In the genomic region with DNA sequence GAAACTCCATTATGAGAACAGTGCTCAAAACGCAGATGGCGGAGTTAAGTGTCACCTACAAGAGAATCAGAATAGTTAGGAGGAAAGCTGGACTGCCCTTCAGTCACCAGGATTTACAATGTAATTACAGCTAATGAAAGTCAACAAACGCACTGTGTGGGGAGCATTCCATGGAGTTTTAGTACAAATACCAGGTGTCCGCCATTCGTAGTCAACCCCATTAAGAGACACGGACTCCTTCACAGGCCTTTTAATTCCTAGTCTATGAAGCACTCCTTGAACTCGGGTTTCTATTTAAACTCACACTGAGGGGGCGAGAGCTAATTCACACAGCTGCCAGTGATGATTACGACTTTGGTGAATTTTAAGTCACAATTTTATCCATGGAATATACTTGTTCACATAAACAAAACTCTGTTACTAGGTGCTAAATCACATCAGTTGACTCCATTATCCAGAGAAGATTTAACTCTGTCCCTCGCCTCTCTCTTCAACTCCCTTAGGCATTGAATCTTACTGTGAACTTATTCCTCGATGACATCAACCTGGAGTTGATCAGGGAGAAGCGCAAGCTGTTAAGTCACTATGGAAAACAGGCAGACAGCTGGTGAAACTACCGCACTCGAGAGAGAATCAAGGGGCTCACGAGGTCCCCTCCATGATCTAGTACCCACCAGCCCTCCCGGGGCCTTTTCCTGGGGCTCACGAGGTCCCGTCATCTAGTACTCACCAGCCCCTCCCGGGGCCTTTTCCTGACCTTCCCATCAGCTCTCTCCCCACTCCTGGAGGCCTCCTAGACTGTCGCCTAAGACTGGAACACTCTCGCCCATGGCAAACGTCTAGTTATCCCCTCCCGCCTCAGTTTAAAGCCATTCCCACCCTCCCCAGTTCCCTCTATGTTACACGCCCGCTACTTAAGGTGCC, we compare ENCODE assay signal across 8 cellular contexts. TPM values are rescaled to one million over a fixed set of nuclear protein-coding genes. Genes with fewer than 3 reads are reported as not detected.
DNase-seq lines count a peak whose midpoint lies in the region; ATAC-seq and TF ChIP-seq lines count a peak whose summit lies in the region.

No MANE protein-coding gene starts in this region.

- peak overlapping the region; percentile 80 to 84 for H3K4me3 Mint-ChIP-seq in CD14-positive monocyte
- H3K4me3 Mint-ChIP-seq in neural crest cell, result peak overlapping the region; percentile 91

- intact Hi-C loops in CD14-positive monocyte (cut with micrococcal nuclease), result loop anchor here in 1 of 2 donors (10.0 kb wide), 1 partner anchor 274 kb away; no protein-coding TSS in a partner anchor

- peaks cover 23% of the 10 kb centered on the region for H3K4me1 Mint-ChIP-seq in CD14-positive monocyte
- peaks cover 21% of the 10 kb centered on the region for H3K4me1 Mint-ChIP-seq in neural crest cell

- peaks cover 0 to 2% (median 0%) of the 10 kb centered on the region in 3 donors for H3K27me3 Mint-ChIP-seq in CD14-positive monocyte (ENCODE audit: low read depth in 3 of 3)
- no peaks in the 10 kb centered on the region for H3K27me3 Mint-ChIP-seq in neural crest cell (ENCODE audit: low read depth)

- peak overlapping the region; percentile 93 for H3K27ac ChIP-seq in effector memory CD4-positive, alpha-beta T cell (ENCODE audit: insufficient read depth, low read length, poor library complexity, severe bottlenecking)

- TF ChIP-seq CTCF in CD14-positive monocyte (IDR thresholded peaks at IDR 0.05) (no peak), neural crest cell (conservative IDR thresholded peaks at IDR 0.05) (no peak)

- peak overlapping the region; percentile 87 to 95 (median 90) for H3K27ac Mint-ChIP-seq in CD14-positive monocyte
- H3K27ac Mint-ChIP-seq in neural crest cell (ENCODE audit: unreplicated experiment), result no peak overlapping the region

- DNase-seq in CD14-positive monocyte (ENCODE audit: low spot score) (no peak), NCI-H69 (lab: John Stamatoyannopoulos, UW) (peak; percentile 87), neural crest cell (ENCODE audit: low read depth, low spot score) (no peak), GDM1 (lab: John Stamatoyannopoulos, UW) (no peak)
- no peak for DNase-seq in effector memory CD4-positive, alpha-beta T cell

- H3K36me3 ChIP-seq in effector memory CD4-positive, alpha-beta T cell (ENCODE audit: control insufficient read depth, insufficient read depth, low read length), result peaks cover 38% of the 10 kb centered on the region

- H3K4me3 ChIP-seq in effector memory CD4-positive, alpha-beta T cell (ENCODE audit: insufficient read depth, low read depth, low read length, poor library complexity, severe bottlenecking), result peak overlapping the region; percentile 98

- ATAC-seq in HG03439 (IDR thresholded peaks at IDR 0.05; ENCODE audit: unreplicated experiment) (no peak), HG03520 (IDR thresholded peaks at IDR 0.05; ENCODE audit: unreplicated experiment) (no peak), GM18511 (IDR thresholded peaks at IDR 0.05; ENCODE audit: unreplicated experiment) (no peak)

- H3K9me3 ChIP-seq in effector memory CD4-positive, alpha-beta T cell (ENCODE audit: control insufficient read depth, low read length), result no peaks in the 10 kb centered on the region

- H3K4me1 ChIP-seq in effector memory CD4-positive, alpha-beta T cell (ENCODE audit: control insufficient read depth, insufficient read depth, low read length, poor library complexity, severe bottlenecking), result peaks cover 15% of the 10 kb centered on the region

- H3K27me3 ChIP-seq in effector memory CD4-positive, alpha-beta T cell (replicated peaks; ENCODE audit: control insufficient read depth, insufficient read depth, low read length, poor library complexity, severe bottlenecking), result no peaks in the 10 kb centered on the region

- H3K36me3 Mint-ChIP-seq in CD14-positive monocyte, result peaks cover 37 to 47% of the 10 kb centered on the region in 2 donors
- peaks cover 3% of the 10 kb centered on the region for H3K36me3 Mint-ChIP-seq in neural crest cell (ENCODE audit: low read depth)

- H3K9me3 Mint-ChIP-seq in CD14-positive monocyte, result no peaks in the 10 kb centered on the region
- no peaks in the 10 kb centered on the region for H3K9me3 Mint-ChIP-seq in neural crest cell

RNA-seq across cellular contexts. Expression of gene ZFAND2A, which starts 1.5 kb away (rescaled TPM):
- polyA plus RNA-seq in CD14-positive monocyte, result 10 to 100 TPM; 30.6 to 35.1 TPM
- total RNA-seq in neural crest cell, result 13.6 and 14.5 TPM in 2 replicates
